ENCODE assay signal across 17 cellular contexts in the genomic region with DNA sequence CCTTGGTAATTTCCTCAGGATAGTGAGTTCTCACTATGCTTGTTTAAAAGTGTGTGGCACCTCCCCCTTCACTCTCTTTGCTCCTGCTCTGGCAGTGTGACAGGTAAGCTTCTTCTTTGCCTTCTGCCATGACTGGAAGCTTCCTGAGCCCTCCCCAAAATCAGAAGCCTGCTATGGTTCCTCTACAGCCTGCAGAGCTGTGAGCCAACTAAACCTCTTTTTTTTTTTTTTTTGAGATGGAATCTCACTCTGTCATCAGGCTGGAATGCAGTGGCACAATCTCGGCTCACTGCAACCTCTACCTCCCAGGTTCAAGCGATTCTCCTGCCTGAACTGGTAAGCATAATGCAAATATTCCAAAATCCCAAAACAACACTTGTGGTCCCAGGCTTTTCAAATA.
DNase-seq lines count a peak whose midpoint lies in the region; FAIRE-seq and TF ChIP-seq lines count a peak whose summit lies in the region.
"Had no signal": no experiment of that assay in that cellular context is flagged by ENCODE, and none has a peak within 500 bp of the region (broad histone marks: within the 10 kb centered on the region; RNA-seq: fewer than 3 reads in every experiment).

No MANE protein-coding gene starts in this region.

- H3K4me1 ChIP-seq in HUES6 (ENCODE audit: control insufficient read depth, insufficient read depth, low read length), result peaks cover 17% of the 10 kb centered on the region
- H3K4me1 ChIP-seq in keratinocyte (ENCODE audit: control insufficient read depth, extremely low read depth, insufficient read depth, low read length), result peaks cover 19% of the 10 kb centered on the region
- H3K4me1 ChIP-seq in suprapubic skin, result peaks cover 63% of the 10 kb centered on the region

- no peaks in the 10 kb centered on the region for H3K27me3 ChIP-seq in HUES6 (ENCODE audit: control insufficient read depth, insufficient read depth, low read length)
- H3K27me3 ChIP-seq in keratinocyte (ENCODE audit: control insufficient read depth, extremely low read depth, insufficient read depth, low read length), result no peaks in the 10 kb centered on the region
- H3K27me3 ChIP-seq in suprapubic skin, result no peaks in the 10 kb centered on the region
- H3K27me3 ChIP-seq: adrenal gland had no signal

- H3K36me3 ChIP-seq in HUES6 (ENCODE audit: control insufficient read depth, insufficient read depth, low read length), result no peaks in the 10 kb centered on the region
- H3K36me3 ChIP-seq in keratinocyte (ENCODE audit: control insufficient read depth in 2 of 2, extremely low read depth in 1 of 2, insufficient read depth in 2 of 2, low read length in 2 of 2), result no peaks in the 10 kb centered on the region
- H3K36me3 ChIP-seq in suprapubic skin, result no peaks in the 10 kb centered on the region
- H3K36me3 ChIP-seq: adrenal gland had no signal

- no peak overlapping the region for H2AFZ ChIP-seq in keratinocyte (ENCODE audit: control insufficient read depth, low read length)

- H3K4me1 Mint-ChIP-seq in MCF 10A (ENCODE audit: insufficient read depth, unreplicated experiment), result peaks cover 24% of the 10 kb centered on the region
- H3K4me1 Mint-ChIP-seq: activated B cell treated with CpG ODN at 0.5 μM for 24 hours; CD4-positive, CD25-positive, alpha-beta regulatory T cell; memory B cell had no signal

- no peaks in the 10 kb centered on the region for H4K20me1 ChIP-seq in keratinocyte (ENCODE audit: control insufficient read depth, extremely low read depth, insufficient read depth, low read length)

- no TSS peak for BruUV-seq in MCF 10A (replicated peaks; lab: Mats Ljungman, UMichigan)

- WGBS in suprapubic skin, result 40% methylated on average over 2 of the region's 2 CpGs

- peak overlapping the region; percentile 33 for H3K4me2 ChIP-seq in keratinocyte (ENCODE audit: control insufficient read depth, extremely low read depth, insufficient read depth, low read depth, low read length)

- TF ChIP-seq CTCF in MCF 10A (IDR thresholded peaks at IDR 0.05; ENCODE audit: unreplicated experiment) (no peak), keratinocyte (optimal IDR thresholded peaks at IDR 0.05 in 1 of 3, IDR thresholded peaks at IDR 0.05 in 1 of 3, conservative IDR thresholded peaks at IDR 0.05 in 1 of 3; ENCODE audit: extremely low read depth in 1 of 3, insufficient read depth in 2 of 3, low read length in 3 of 3) (no peak), suprapubic skin (IDR thresholded peaks at IDR 0.05) (no peak)

- H3K9me3 ChIP-seq in HUES6 (ENCODE audit: control insufficient read depth, insufficient read depth, low read depth, low read length), result no peaks in the 10 kb centered on the region
- H3K9me3 ChIP-seq in keratinocyte (ENCODE audit: control insufficient read depth, low read depth, low read length), result no peaks in the 10 kb centered on the region
- no peaks in the 10 kb centered on the region for H3K9me3 ChIP-seq in suprapubic skin
- H3K9me3 ChIP-seq: adrenal gland had no signal

- no peaks in the 10 kb centered on the region for H3K79me2 ChIP-seq in keratinocyte (ENCODE audit: control insufficient read depth, insufficient read depth, low read length)

- FAIRE-seq in keratinocyte (lab: Jason Lieb, UNC), result peak; percentile 66

- no peaks in the 10 kb centered on the region for H3K9me1 ChIP-seq in keratinocyte (ENCODE audit: control insufficient read depth, extremely low read depth, insufficient read depth, low read length)

- no peaks in the 10 kb centered on the region for H3K9me3 Mint-ChIP-seq in MCF 10A (ENCODE audit: unreplicated experiment)
- H3K9me3 Mint-ChIP-seq: activated B cell treated with CpG ODN at 0.5 μM for 24 hours had no signal

- no peak overlapping the region for H3K4me3 Mint-ChIP-seq in MCF 10A (ENCODE audit: unreplicated experiment)
- H3K4me3 Mint-ChIP-seq: activated B cell treated with CpG ODN at 0.5 μM for 24 hours; CD4-positive, CD25-positive, alpha-beta regulatory T cell; memory B cell; stimulated activated naive CD8-positive, alpha-beta T cell treated with anti-CD3 and anti-CD28 coated beads, Interleukin-15, Interleukin-2, amounts not matched to agents 100 ng/mL and 50 ng/mL, for 24 hours had no signal

- CTCF ChIA-PET in MCF 10A (lab: Yijun Ruan, JAX), result interaction anchor here (0.6 to 1.1 kb wide), 2 partner anchors 112 to 569 kb away, joined by 3 read pairs; no protein-coding TSS in a partner anchor

- H3K4me3 ChIP-seq in HUES6 (ENCODE audit: low read depth, low read length) (no peak overlapping the region), keratinocyte (ENCODE audit: control insufficient read depth in 2 of 3, extremely low read depth in 1 of 3, insufficient read depth in 2 of 3, low read depth in 1 of 3, low read length in 3 of 3) (no peak overlapping the region), suprapubic skin (no peak overlapping the region)
- H3K4me3 ChIP-seq: adrenal gland had no signal

- TF ChIP-seq POLR2A in suprapubic skin (IDR thresholded peaks at IDR 0.05), result no peak

- no peak for TF ChIP-seq EP300 in suprapubic skin (IDR thresholded peaks at IDR 0.05)

- H3K9ac ChIP-seq in HUES6 (ENCODE audit: low read length) (peak overlapping the region; percentile 36), keratinocyte (ENCODE audit: control insufficient read depth, extremely low read depth, insufficient read depth, low read length) (no peak overlapping the region)

- no peaks in the 10 kb centered on the region for H3K36me3 Mint-ChIP-seq in MCF 10A (ENCODE audit: insufficient read depth, unreplicated experiment)
- H3K36me3 Mint-ChIP-seq: CD4-positive, CD25-positive, alpha-beta regulatory T cell; memory B cell had no signal

- no peak overlapping the region; the same call in 1 of the 2 replicates for H3K27ac ChIP-seq in HUES6 (ENCODE audit: low read depth, low read length)
- H3K27ac ChIP-seq in keratinocyte (ENCODE audit: control insufficient read depth, insufficient read depth, low read length), result no peak overlapping the region
- peak overlapping the region; percentile 90 for H3K27ac ChIP-seq in suprapubic skin

- no peak overlapping the region for H3K27ac Mint-ChIP-seq in MCF 10A (ENCODE audit: low read depth, unreplicated experiment)
- H3K27ac Mint-ChIP-seq: activated B cell treated with CpG ODN at 0.5 μM for 24 hours; CD4-positive, CD25-positive, alpha-beta regulatory T cell; memory B cell had no signal

- POLR2A ChIA-PET in MCF 10A (lab: Yijun Ruan, JAX), result interaction anchor here (0.8 to 1.5 kb wide), 3 partner anchors 8 to 81 kb away, joined by 3 to 6 read pairs (median 5); a partner anchor contains a TSS

- intact Hi-C loops in MCF 10A (cut with micrococcal nuclease), result no loop called here

- peak; percentile 58 for DNase-seq in MCF 10A (ENCODE audit: unreplicated experiment)
- no peak for DNase-seq in keratinocyte (ENCODE audit: low read depth, low spot score)
- DNase-seq in suprapubic skin (ENCODE audit: low spot score in 2 of 2), result peak in 1 of 2 donors; percentile 16
- no peak for DNase-seq in NCI-H446 (lab: John Stamatoyannopoulos, UW)
- no peak for DNase-seq in medulla oblongata (ENCODE audit: extremely low spot score)
- no peak for DNase-seq in T1000 (lab: John Stamatoyannopoulos, UW)
- no peak for DNase-seq in GM03348 (ENCODE audit: low spot score)
- DNase-seq: activated B cell treated with CpG ODN at 0.5 μM for 24 hours; activated CD8-positive, alpha-beta memory T cell treated with anti-CD3 and anti-CD28 coated beads, Interleukin-2, amount 50 U/mL, for 48 hours; CD4-positive, CD25-positive, alpha-beta regulatory T cell; effector CD8-positive, alpha-beta T cell; NCI-H1417; NK-92 treated with Interleukin-12 subunit alpha and Interleukin-12 subunit beta, amount 100 ng/mL, for 24 hours had no signal

- dilution Hi-C loops in keratinocyte (cut with MboI; ENCODE audit: extremely low pct_ligation_motif_present, low sequenced_read_pairs), result no loop called here

- no peaks in the 10 kb centered on the region for H3K27me3 Mint-ChIP-seq in MCF 10A (ENCODE audit: insufficient read depth, unreplicated experiment)
- H3K27me3 Mint-ChIP-seq: activated B cell treated with CpG ODN at 0.5 μM for 24 hours, memory B cell had no signal
